In genomic region chr11:106925245-106925644, GRCh38 we compare ENCODE assay signal across 19 cellular contexts.
"Had no signal": no experiment of that assay in that cellular context is flagged by ENCODE, and none has a peak within 500 bp of the region (broad histone marks: within the 10 kb centered on the region; RNA-seq: fewer than 3 reads in every experiment).

No MANE protein-coding gene starts in this region.

- H3K36me3 ChIP-seq: cardiac muscle cell, lower lobe of right lung, neutrophil, sigmoid colon had no signal

- H3K27ac ChIP-seq: cardiac muscle cell, lower lobe of right lung, neutrophil, sigmoid colon had no signal

- H3K27me3 ChIP-seq: cardiac muscle cell, neutrophil, sigmoid colon had no signal

- H3K4me1 ChIP-seq: lower lobe of right lung, sigmoid colon had no signal

- H3K4me3 ChIP-seq: cardiac muscle cell, lower lobe of right lung, sigmoid colon had no signal

- H3K9me3 ChIP-seq: lower lobe of right lung, neutrophil had no signal

- ATAC-seq: activated CD8-positive, alpha-beta memory T cell treated with anti-CD3 and anti-CD28 coated beads, Interleukin-2, amount 10 ng/mL, durations not matched to agents 7 days and 5 days; activated T-cell treated with anti-CD3 and anti-CD28 coated beads, Interleukin-2, amount 50 U/mL, for 4 hours; left cardiac atrium; lower lobe of right lung; naive thymus-derived CD4-positive, alpha-beta T cell had no signal

- DNase-seq: activated CD4-positive, alpha-beta T cell treated with anti-CD3 and anti-CD28 coated beads for 1 hour; activated CD4-positive, alpha-beta T cell treated with anti-CD3 and anti-CD28 coated beads, Interleukin-2, amount 50 U/mL, for 48 hours; activated CD8-positive, alpha-beta memory T cell treated with anti-CD3 and anti-CD28 coated beads, Interleukin-2, amount 10 ng/mL, durations not matched to agents 7 days and 5 days; activated gamma-delta T cell; activated T-cell treated with anti-CD3 and anti-CD28 coated beads, Interleukin-2, amount 50 U/mL, for 4 hours; aorta; glutamatergic neuron; immature natural killer cell; left cardiac atrium; naive thymus-derived CD4-positive, alpha-beta T cell; sigmoid colon; stimulated activated CD4-positive, alpha-beta T cell treated with anti-CD3 and anti-CD28 coated beads, Interleukin-12 subunit alpha, Interleukin-12 subunit beta, amount 100 ng/mL, for 4 hours; stimulated activated naive CD4-positive, alpha-beta T cell; substantia nigra; T-helper 9 cell; trophoblast cell had no signal
